ENCODE assay signal across 8 cellular contexts in genomic region chr14:64915025-64915424, GRCh38. TPM values are rescaled to one million over a fixed set of nuclear protein-coding genes. Genes with fewer than 3 reads are reported as not detected.
A peak's percentile ranks its signal among the peaks of the same experiment; 100 is the strongest.
DNase-seq lines count a peak whose midpoint lies in the region; ATAC-seq, FAIRE-seq and TF ChIP-seq lines count a peak whose summit lies in the region.

No MANE protein-coding gene starts in this region.

- POLR2A ChIA-PET in T-cell (lab: Charles Lee): interaction anchor here (0.6 to 2.2 kb wide), 18 partner anchors 8 to 800 kb away, joined by 3 to 20 read pairs (median 5); no protein-coding TSS in a partner anchor

- peak overlapping the region; percentile 92 to 98 (median 93) for H3K4me3 Mint-ChIP-seq in T-cell

- TF ChIP-seq CTCF in fibroblast of villous mesenchyme (IDR thresholded peaks at IDR 0.05; ENCODE audit: insufficient read depth, low read depth, low read length): no peak

- ATAC-seq in T-cell (replicated peaks in 1 of 4) (no peak), HG03108 (IDR thresholded peaks at IDR 0.05; ENCODE audit: unreplicated experiment) (no peak), GM21723 (IDR thresholded peaks at IDR 0.05; ENCODE audit: unreplicated experiment) (no peak)

- TF ChIP-seq POLR2A in GM12892 (IDR thresholded peaks at IDR 0.05; ENCODE audit: low read depth, low read length): no peak

- CTCF ChIA-PET in T-cell (lab: Charles Lee): interaction anchor here (0.6 to 3.3 kb wide), 9 partner anchors 8 to 434 kb away, joined by 3 to 13 read pairs (median 4); partner anchors contain the start of gene MAX (in 1 of the 2)

- DNase-seq in GM12892 (ENCODE audit: insufficient read length): no peak
- DNase-seq in T-cell: no peak
- no peak for DNase-seq in fibroblast of villous mesenchyme (ENCODE audit: low read depth)
- DNase-seq in skeletal muscle cell (ENCODE audit: low read depth): no peak
- no peak for DNase-seq in NCI-H748 (lab: John Stamatoyannopoulos, UW; ENCODE audit: unreplicated experiment)
- DNase-seq in NCI-H1092 (lab: John Stamatoyannopoulos, UW): no peak

- no peaks in the 10 kb centered on the region for H3K9me3 Mint-ChIP-seq in T-cell

- H3K4me3 ChIP-seq in fibroblast of villous mesenchyme (ENCODE audit: low read depth, low read length) (peak overlapping the region; percentile 90), skeletal muscle cell (ENCODE audit: low read depth, low read length) (peak overlapping the region; percentile 89)

- H3K4me1 Mint-ChIP-seq in T-cell: peaks cover 53 to 62% (median 59%) of the 10 kb centered on the region in 3 donors

- peaks cover 0 to 3% of the 10 kb centered on the region in 2 donors for H3K27me3 Mint-ChIP-seq in T-cell

- H3K27ac Mint-ChIP-seq in T-cell: peak overlapping the region; percentile 89 to 90

- peaks cover 14% of the 10 kb centered on the region for H3K36me3 Mint-ChIP-seq in T-cell

- FAIRE-seq in GM12892 (lab: Jason Lieb, UNC): peak; percentile 54

RNA-seq across cellular contexts. Expression of gene CHURC1, which starts 0.8 kb away (rescaled TPM):
- polyA plus RNA-seq in GM12892 (2012; ENCODE audit: missing spikeins): 53.2 TPM
- total RNA-seq in T-cell (10 to 100 TPM; 57.6 to 99.7 (median 91.1) TPM), fibroblast of villous mesenchyme (45.8 and 47.0 TPM in 2 replicates)

RNA-seq across cellular contexts. Expression of gene GPX2, which starts 27.5 kb away (rescaled TPM):
- 0.53 TPM for polyA plus RNA-seq in GM12892 (2012; ENCODE audit: missing spikeins)
- under 1 TPM in 3 of 5 donors, not detected in 2; 0.56 to 0.93 (median 0.89) TPM for total RNA-seq in T-cell
- total RNA-seq in fibroblast of villous mesenchyme: not detected in 2 replicates

RNA-seq across cellular contexts. Expression of gene SPTB, which starts 35.3 kb away (rescaled TPM):
- 0.06 TPM for polyA plus RNA-seq in GM12892 (2012; ENCODE audit: missing spikeins)
- total RNA-seq in T-cell (under 1 TPM; 0.07 to 0.13 (median 0.09) TPM), fibroblast of villous mesenchyme (under 0.01 TPM in 2 replicates)

RNA-seq across cellular contexts. Expression of gene RAB15, which starts 57.1 kb away (rescaled TPM):
- 5.5 TPM for polyA plus RNA-seq in GM12892 (2012; ENCODE audit: missing spikeins)
- total RNA-seq in T-cell (1 to 10 TPM; 3.9 to 9.7 (median 4.3) TPM), fibroblast of villous mesenchyme (3.5 and 4.2 TPM in 2 replicates)
